16 cellular contexts compared by ENCODE assay signal in the genomic region with DNA sequence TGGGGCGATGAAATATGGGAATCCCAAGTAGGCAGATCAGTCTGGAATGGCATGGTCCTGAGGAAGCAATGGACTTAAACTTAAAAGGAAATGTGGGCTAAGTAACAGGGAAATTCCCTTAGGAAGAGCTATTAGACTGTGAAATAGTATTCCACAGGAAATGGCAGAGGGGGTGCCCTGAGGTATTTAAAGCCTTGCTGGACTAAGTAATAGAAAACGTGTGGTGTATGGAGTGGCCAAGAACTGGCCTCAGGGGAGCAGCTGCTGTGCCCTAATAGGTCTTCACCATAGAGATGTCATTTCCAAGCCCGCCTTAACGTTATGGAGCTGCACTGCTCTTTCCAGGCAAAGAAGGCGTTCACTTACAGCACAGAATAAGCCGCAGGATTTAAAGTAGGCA.
"Had no signal": no experiment of that assay in that cellular context is flagged by ENCODE, and none has a peak within 500 bp of the region (broad histone marks: within the 10 kb centered on the region; RNA-seq: fewer than 3 reads in every experiment).

No MANE protein-coding gene starts in this region.

- H3K9me3 ChIP-seq: ascending aorta, left lung, psoas muscle, upper lobe of right lung had no signal

- H3K27ac ChIP-seq: ascending aorta, coronary artery, left lung, psoas muscle, upper lobe of right lung, VCaP had no signal

- H3K9me3 Mint-ChIP-seq: activated naive CD8-positive, alpha-beta T cell treated with anti-CD3 and anti-CD28 coated beads, Interleukin-2, amount 50 U/mL, for 24 hours; effector memory CD8-positive, alpha-beta T cell; stimulated activated naive CD8-positive, alpha-beta T cell treated with anti-CD3 and anti-CD28 coated beads, Interleukin-15, Interleukin-2, amounts not matched to agents 100 ng/mL and 50 ng/mL, for 24 hours had no signal

- H3K27ac Mint-ChIP-seq: activated CD8-positive, alpha-beta T cell treated with anti-CD3 and anti-CD28 coated beads, Interleukin-2, amount 10 ng/mL, durations not matched to agents 7 days and 5 days; activated naive CD8-positive, alpha-beta T cell treated with anti-CD3 and anti-CD28 coated beads, Interleukin-2, amount 50 U/mL, for 24 hours; effector memory CD8-positive, alpha-beta T cell; stimulated activated naive CD8-positive, alpha-beta T cell treated with anti-CD3 and anti-CD28 coated beads, Interleukin-15, Interleukin-2, amounts not matched to agents 100 ng/mL and 50 ng/mL, for 24 hours had no signal

- H3K27me3 ChIP-seq: ascending aorta, left lung, upper lobe of right lung had no signal

- H3K4me3 ChIP-seq: ascending aorta, coronary artery, left lung, psoas muscle, upper lobe of right lung had no signal

- H3K4me3 Mint-ChIP-seq: activated CD8-positive, alpha-beta T cell treated with anti-CD3 and anti-CD28 coated beads, Interleukin-2, amount 10 ng/mL, durations not matched to agents 7 days and 5 days; activated naive CD8-positive, alpha-beta T cell treated with anti-CD3 and anti-CD28 coated beads, Interleukin-2, amount 50 U/mL, for 24 hours; effector memory CD8-positive, alpha-beta T cell; stimulated activated naive CD8-positive, alpha-beta T cell treated with anti-CD3 and anti-CD28 coated beads, Interleukin-15, Interleukin-2, amounts not matched to agents 100 ng/mL and 50 ng/mL, for 24 hours had no signal

- H3K36me3 ChIP-seq: ascending aorta, left lung, upper lobe of right lung had no signal

- ATAC-seq: activated CD8-positive, alpha-beta T cell treated with anti-CD3 and anti-CD28 coated beads, Interleukin-2, amount 10 ng/mL, durations not matched to agents 7 days and 5 days; activated naive CD8-positive, alpha-beta T cell treated with anti-CD3 and anti-CD28 coated beads, Interleukin-2, amount 50 U/mL, for 24 hours; effector memory CD8-positive, alpha-beta T cell; left lung; psoas muscle; upper lobe of right lung had no signal

- DNase-seq: activated CD4-positive, alpha-beta T cell treated with anti-CD3 and anti-CD28 coated beads for 4 hours; activated CD8-positive, alpha-beta T cell treated with anti-CD3 and anti-CD28 coated beads, Interleukin-2, amount 10 ng/mL, durations not matched to agents 7 days and 5 days; activated naive CD4-positive, alpha-beta T cell treated with Interleukin-2 at 50 U/mL for 16 hours; activated naive CD8-positive, alpha-beta T cell treated with anti-CD3 and anti-CD28 coated beads, Interleukin-2, amount 50 U/mL, for 24 hours; caudate nucleus; effector memory CD8-positive, alpha-beta T cell; left lung; psoas muscle; stimulated activated CD4-positive, alpha-beta T cell treated with anti-CD3 and anti-CD28 coated beads, Interleukin-2, amount 100 ng/mL, for 48 hours; stimulated activated CD8-positive, alpha-beta memory T cell treated with anti-CD3 and anti-CD28 coated beads, Interleukin-4, amount 100 ng/mL, for 48 hours; T1000; upper lobe of right lung had no signal

- H3K4me1 ChIP-seq: ascending aorta, left lung, psoas muscle, upper lobe of right lung had no signal
